In the genomic region with DNA sequence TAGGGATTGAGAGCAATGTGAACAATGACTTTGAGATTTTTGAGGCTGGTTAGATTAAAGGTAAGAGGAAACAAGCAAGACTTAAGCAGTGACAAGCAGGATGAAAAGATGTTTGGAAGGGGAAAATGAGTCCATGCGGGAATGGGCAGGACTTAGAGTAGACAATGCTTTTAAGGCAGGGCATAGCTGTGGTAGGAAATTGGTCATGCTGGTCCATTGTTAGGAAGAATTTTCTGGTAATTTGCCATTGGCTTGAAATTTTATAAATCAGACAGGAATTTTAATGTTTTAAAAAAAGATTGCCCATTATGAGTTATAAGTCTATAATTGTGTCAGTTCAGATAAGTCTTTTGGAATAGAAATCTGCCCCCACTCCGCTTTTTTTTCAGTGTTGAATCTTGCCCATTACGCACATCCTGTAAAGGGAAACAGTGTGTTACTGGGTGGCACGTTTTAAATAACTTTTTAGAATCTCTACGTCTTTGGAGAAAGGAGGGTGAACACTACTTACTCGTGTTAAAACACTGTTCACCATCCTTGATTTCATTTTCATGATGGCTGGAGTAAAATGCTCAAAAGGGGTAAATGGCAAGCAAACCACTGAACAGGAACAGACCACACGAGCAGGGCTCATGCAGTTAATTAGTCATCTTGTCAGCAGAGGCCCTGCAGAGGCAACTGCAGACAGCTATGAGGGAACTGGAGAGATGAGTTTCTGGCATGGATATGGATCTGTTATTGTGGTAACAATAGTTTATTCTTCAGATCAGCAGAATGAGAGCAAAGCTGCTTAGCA, we compare ENCODE assay signal across 8 cellular contexts. TPM values are rescaled to one million over a fixed set of nuclear protein-coding genes. Genes with fewer than 3 reads are reported as not detected.
DNase-seq lines count a peak whose midpoint lies in the region; ATAC-seq and TF ChIP-seq lines count a peak whose summit lies in the region.

No MANE protein-coding gene starts in this region.

- no peak overlapping the region for H3K4me3 ChIP-seq in stomach

- TF ChIP-seq POLR2A in stomach (IDR thresholded peaks at IDR 0.05), result no peak

- no peaks in the 10 kb centered on the region for H3K9me3 ChIP-seq in stomach

- peak overlapping the region; percentile 38 to 80 (median 64) for H3K27ac ChIP-seq in stomach

- in situ Hi-C loops in KBM-7 (cut with MboI; ENCODE audit: low pct_unique_long_range_greater_than_20kb, low sequenced_read_pairs), result no loop called here

- peaks cover 0 to 14% (median 2%) of the 10 kb centered on the region in 4 donors for H3K36me3 ChIP-seq in stomach

- no peak for TF ChIP-seq EP300 in stomach (IDR thresholded peaks at IDR 0.05)

- no peak for TF ChIP-seq CTCF in stomach (IDR thresholded peaks at IDR 0.05)

- DNase-seq in KBM-7 (peak; percentile 79), amniotic epithelial cell (ENCODE audit: low read depth) (peak; percentile 69), inferior parietal cortex (ENCODE audit: extremely low spot score) (peak; percentile 79), stomach (no peak), GF-D8 (lab: John Stamatoyannopoulos, UW) (no peak), NCI-H1930 (lab: John Stamatoyannopoulos, UW) (no peak)

- intact Hi-C loops in stomach (cut with DNase I; ENCODE audit: low total_unique reads), result no loop called here

- ATAC-seq in GM18499 (IDR thresholded peaks at IDR 0.05; ENCODE audit: insufficient read depth, unreplicated experiment) (peak; percentile 51), GM21786 (IDR thresholded peaks at IDR 0.05; ENCODE audit: unreplicated experiment) (peak; percentile 73)

- H3K27me3 ChIP-seq in stomach, result no peaks in the 10 kb centered on the region

- peaks cover 11 to 60% (median 28%) of the 10 kb centered on the region in 4 donors for H3K4me1 ChIP-seq in stomach

- WGBS in stomach, 5 donors, result 45 to 70% (median 59%) methylated on average over 7 of the region's 7 CpGs

RNA-seq across cellular contexts. Expression of a gene that starts 25.0 kb away (rescaled TPM):
- total RNA-seq in stomach, result 10 to 100 TPM; 18.2 to 39.5 (median 19.8) TPM
- polyA plus RNA-seq in stomach, result 10 to 100 TPM in 2 of 3 donors, 1 to 10 TPM in 1; 5.1 to 11.0 (median 10.1) TPM

Comparison
In these comparisons a context has a peak if more than half of its experiments do, and no peak if none do; other contexts are left out.
1. DNase-seq: peak in KBM-7 (single experiment), amniotic epithelial cell (single experiment) and inferior parietal cortex (single experiment); none in stomach (single experiment), GF-D8 (single experiment) and NCI-H1930 (0 of 2).